ENCODE assay signal across 8 cellular contexts in genomic region chr1:147171399-147172167, GRCh38. TPM values are rescaled to one million over a fixed set of nuclear protein-coding genes. Genes with fewer than 3 reads are reported as not detected.
DNase-seq lines count a peak whose midpoint lies in the region; ATAC-seq and TF ChIP-seq lines count a peak whose summit lies in the region.

No MANE protein-coding gene starts in this region.

- peak overlapping the region; percentile 87 for H3K27ac ChIP-seq in SJSA1

- H3K4me1 ChIP-seq in BE2C = peaks cover 9% of the 10 kb centered on the region; the same call in 1 of the 2 replicates
- peaks cover 40% of the 10 kb centered on the region for H3K4me1 ChIP-seq in SJSA1 (replicated peaks)

- H3K36me3 ChIP-seq in BE2C = peaks cover 7% of the 10 kb centered on the region
- H3K36me3 ChIP-seq in SJSA1 = peaks cover 16% of the 10 kb centered on the region

- ATAC-seq in GM19455 (IDR thresholded peaks at IDR 0.05; ENCODE audit: unreplicated experiment) (peak; percentile 22), GM21619 (IDR thresholded peaks at IDR 0.05; ENCODE audit: unreplicated experiment) (no peak), GM18498 (IDR thresholded peaks at IDR 0.05; ENCODE audit: unreplicated experiment) (no peak)
- no peak for ATAC-seq in natural killer cell treated with Interleukin-12 subunit alpha and Interleukin-12 subunit beta and Interleukin-15 and Interleukin-18, amount 100 ng/mL, for 72 hours

- no peaks in the 10 kb centered on the region for H3K9me3 ChIP-seq in BE2C
- no peaks in the 10 kb centered on the region for H3K9me3 ChIP-seq in SJSA1 (replicated peaks)

- H3K4me1 Mint-ChIP-seq in endothelial cell (ENCODE audit: unreplicated experiment) = peaks cover 29% of the 10 kb centered on the region
- H3K4me1 Mint-ChIP-seq in natural killer cell treated with Interleukin-12 subunit alpha and Interleukin-12 subunit beta and Interleukin-15 and Interleukin-18, amount 100 ng/mL, for 72 hours (ENCODE audit: low read depth in 2 of 2) = peaks cover 24 to 35% of the 10 kb centered on the region in 2 donors

- no peak for DNase-seq in BE2C
- peak in 1 of 2 experiments; percentile 34 for DNase-seq in SJSA1 (ENCODE audit: low read depth in 1 of 2, low spot score in 2 of 2)
- no peak for DNase-seq in endothelial cell (ENCODE audit: low spot score)
- no peak for DNase-seq in natural killer cell treated with Interleukin-12 subunit alpha and Interleukin-12 subunit beta and Interleukin-15 and Interleukin-18, amount 100 ng/mL, for 72 hours (ENCODE audit: low spot score)
- no peak for DNase-seq in activated gamma-delta T cell (lab: John Stamatoyannopoulos, UW)

- H3K36me3 Mint-ChIP-seq in endothelial cell (ENCODE audit: low read depth, unreplicated experiment) = no peaks in the 10 kb centered on the region
- peaks cover 17% of the 10 kb centered on the region for H3K36me3 Mint-ChIP-seq in natural killer cell treated with Interleukin-12 subunit alpha and Interleukin-12 subunit beta and Interleukin-15 and Interleukin-18, amount 100 ng/mL, for 72 hours

- H3K9me3 Mint-ChIP-seq in endothelial cell (ENCODE audit: unreplicated experiment) = no peaks in the 10 kb centered on the region
- no peaks in the 10 kb centered on the region for H3K9me3 Mint-ChIP-seq in natural killer cell treated with Interleukin-12 subunit alpha and Interleukin-12 subunit beta and Interleukin-15 and Interleukin-18, amount 100 ng/mL, for 72 hours

- no peaks in the 10 kb centered on the region for H3K27me3 ChIP-seq in BE2C
- H3K27me3 ChIP-seq in SJSA1 (replicated peaks) = no peaks in the 10 kb centered on the region

- H3K4me3 Mint-ChIP-seq in endothelial cell (ENCODE audit: unreplicated experiment) = peak overlapping the region; percentile 96
- peak overlapping the region; percentile 99 for H3K4me3 Mint-ChIP-seq in natural killer cell treated with Interleukin-12 subunit alpha and Interleukin-12 subunit beta and Interleukin-15 and Interleukin-18, amount 100 ng/mL, for 72 hours

- peaks cover 2% of the 10 kb centered on the region for H3K27me3 Mint-ChIP-seq in endothelial cell (ENCODE audit: unreplicated experiment)
- no peaks in the 10 kb centered on the region for H3K27me3 Mint-ChIP-seq in natural killer cell treated with Interleukin-12 subunit alpha and Interleukin-12 subunit beta and Interleukin-15 and Interleukin-18, amount 100 ng/mL, for 72 hours

- H3K4me3 ChIP-seq in BE2C (ENCODE audit: low read depth, low read length) = peak overlapping the region; percentile 99
- H3K4me3 ChIP-seq in SJSA1 = peak overlapping the region; percentile 82

- peak overlapping the region; percentile 68 for H3K27ac Mint-ChIP-seq in endothelial cell (ENCODE audit: unreplicated experiment)
- H3K27ac Mint-ChIP-seq in natural killer cell treated with Interleukin-12 subunit alpha and Interleukin-12 subunit beta and Interleukin-15 and Interleukin-18, amount 100 ng/mL, for 72 hours = peak overlapping the region; percentile 85 to 99

- no peak for TF ChIP-seq CTCF in BE2C (IDR thresholded peaks at IDR 0.05; ENCODE audit: low read depth, low read length)
- TF ChIP-seq CTCF in endothelial cell (IDR thresholded peaks at IDR 0.05; ENCODE audit: unreplicated experiment) = no peak

RNA-seq across cellular contexts. Expression of gene PRKAB2, which starts 0.7 kb away (rescaled TPM):
- 18.1 TPM for polyA plus RNA-seq in BE2C (2012; ENCODE audit: insufficient read depth, insufficient read length, low read depth)
- 17.2 and 25.5 TPM in 2 replicates for total RNA-seq in SJSA1 (2014; rRNA removed; shearing (Covaris generic))
- total RNA-seq in endothelial cell (ENCODE audit: unreplicated experiment) = 20.0 TPM
- total RNA-seq in natural killer cell treated with Interleukin-12 subunit alpha and Interleukin-12 subunit beta and Interleukin-15 and Interleukin-18, amount 100 ng/mL, for 72 hours = 10 to 100 TPM in 1 of 2 donors, 1 to 10 TPM in 1; 4.8 to 10.0 TPM

RNA-seq across cellular contexts. Expression of gene FMO5, which starts 53.6 kb away (rescaled TPM):
- 0.57 TPM for polyA plus RNA-seq in BE2C (2012; ENCODE audit: insufficient read depth, insufficient read length, low read depth)
- total RNA-seq in SJSA1 (2014; rRNA removed; shearing (Covaris generic)) = 1.1 and 1.5 TPM in 2 replicates
- total RNA-seq in endothelial cell (ENCODE audit: unreplicated experiment) = 1.6 TPM
- not detected for total RNA-seq in natural killer cell treated with Interleukin-12 subunit alpha and Interleukin-12 subunit beta and Interleukin-15 and Interleukin-18, amount 100 ng/mL, for 72 hours
